Comparison of ENCODE assay signal across 8 cellular contexts in genomic region chr9:97109194-97109811, GRCh38.
A peak's percentile ranks its signal among the peaks of the same experiment; 100 is the strongest.
DNase-seq lines count a peak whose midpoint lies in the region; ATAC-seq and TF ChIP-seq lines count a peak whose summit lies in the region.

No MANE protein-coding gene starts in this region.

- H3K27me3 Mint-ChIP-seq in CD14-positive monocyte (ENCODE audit: low read depth in 3 of 3): peaks cover 6 to 13% (median 12%) of the 10 kb centered on the region in 3 donors

- H3K9me2 ChIP-seq in HCT116 (ENCODE audit: insufficient read depth) (no peaks in the 10 kb centered on the region; the same call in 1 of the 2 replicates), PC-3 (replicated peaks; ENCODE audit: low read length) (no peaks in the 10 kb centered on the region)

- H3K27me3 ChIP-seq in HCT116 (ENCODE audit: insufficient read depth, low read length) (no peaks in the 10 kb centered on the region), PC-3 (ENCODE audit: low read length) (no peaks in the 10 kb centered on the region), lung (ENCODE audit: control insufficient read depth, insufficient read depth) (no peaks in the 10 kb centered on the region)

- H3F3A ChIP-seq in PC-3 (ENCODE audit: low read length, unreplicated experiment): no peaks in the 10 kb centered on the region

- POLR2A ChIA-PET in HCT116 (lab: Charles Lee) (interaction anchor here (0.6 kb wide), 1 partner anchor 252 kb away, joined by 3 read pairs; no protein-coding TSS in a partner anchor), PC-3 (lab: Charles Lee; ENCODE audit: unreplicated experiment) (no interaction called here)

- H4K20me1 ChIP-seq in HCT116 (ENCODE audit: insufficient read depth) (no peaks in the 10 kb centered on the region), PC-3 (ENCODE audit: low read length) (no peaks in the 10 kb centered on the region)

- TF ChIP-seq CTCF in CD14-positive monocyte (IDR thresholded peaks at IDR 0.05) (peak; percentile 37), HCT116 (IDR thresholded peaks at IDR 0.05 in 2 of 3, conservative IDR thresholded peaks at IDR 0.05 in 1 of 3; ENCODE audit: borderline replicate concordance in 1 of 3, insufficient read depth in 1 of 3, low read depth in 2 of 3, low read length in 2 of 3) (peak; percentile 77 to 79 (median 77); a peak in 5 of 6 replicates), PC-3 (conservative IDR thresholded peaks at IDR 0.05; ENCODE audit: low read depth, low read length) (peak; percentile 78), lung (IDR thresholded peaks at IDR 0.05; ENCODE audit: control extremely low read depth, extremely low read depth) (peak; percentile 5)

- DNase-seq in CD14-positive monocyte (ENCODE audit: low spot score) (no peak), HCT116 (ENCODE audit: low read depth, low spot score) (peak; percentile 69), PC-3 (peak; percentile 75), cerebellar cortex (ENCODE audit: low spot score) (peak; percentile 58), lung (ENCODE audit: low spot score) (no peak), amniotic stem cell (lab: John Stamatoyannopoulos, UW) (no peak)

- H3K36me3 ChIP-seq in HCT116 (ENCODE audit: control insufficient read depth in 1 of 2, insufficient read depth in 2 of 2, low read length in 2 of 2) (no peaks in the 10 kb centered on the region), PC-3 (ENCODE audit: low read depth, low read length) (no peaks in the 10 kb centered on the region), lung (ENCODE audit: control insufficient read depth in 2 of 2, insufficient read depth in 2 of 2, low read length in 2 of 2) (no peaks in the 10 kb centered on the region)

- H3K4me1 ChIP-seq in HCT116 (ENCODE audit: control insufficient read depth in 1 of 2, insufficient read depth in 2 of 2, low read length in 2 of 2): peaks cover 3 to 13% of the 10 kb centered on the region in 2 experiments; a peak in 2 of 4 replicates
- H3K4me1 ChIP-seq in PC-3 (ENCODE audit: insufficient read depth, low read length): peaks cover 20% of the 10 kb centered on the region
- H3K4me1 ChIP-seq in lung (ENCODE audit: control insufficient read depth in 2 of 2, insufficient read depth in 2 of 2, low read length in 2 of 2): no peaks in the 10 kb centered on the region

- H3K4me3 Mint-ChIP-seq in CD14-positive monocyte: no peak overlapping the region

- peak overlapping the region; percentile 91 for H2AFZ ChIP-seq in HCT116 (ENCODE audit: low read depth, low read length, poor library complexity, severe bottlenecking)
- H2AFZ ChIP-seq in PC-3 (ENCODE audit: low read length): no peak overlapping the region

- H3K4me1 Mint-ChIP-seq in CD14-positive monocyte: no peaks in the 10 kb centered on the region

- WGBS in lung, 2 donors: 27 to 37% methylated on average over 4 of the region's 4 CpGs

- no peaks in the 10 kb centered on the region for H3K36me3 Mint-ChIP-seq in CD14-positive monocyte

- H3K9me3 ChIP-seq in HCT116 (ENCODE audit: control insufficient read depth in 1 of 2, insufficient read depth in 1 of 2, low read depth in 1 of 2, low read length in 2 of 2): no peaks in the 10 kb centered on the region
- no peaks in the 10 kb centered on the region for H3K9me3 ChIP-seq in PC-3 (ENCODE audit: low read length)
- H3K9me3 ChIP-seq in lung (ENCODE audit: control insufficient read depth in 2 of 2, insufficient read depth in 1 of 2, low read length in 1 of 2): peaks cover 0 to 4% of the 10 kb centered on the region in 2 donors

- no peaks in the 10 kb centered on the region for H3K79me2 ChIP-seq in HCT116 (ENCODE audit: insufficient read depth, low read length)
- H3K79me2 ChIP-seq in PC-3 (ENCODE audit: low read length): no peaks in the 10 kb centered on the region

- H3K27ac ChIP-seq in HCT116 (ENCODE audit: low read depth, low read length) (no peak overlapping the region), PC-3 (ENCODE audit: low read length) (no peak overlapping the region), lung (ENCODE audit: low read depth in 1 of 2, low read length in 1 of 2) (no peak overlapping the region)

- CTCF ChIA-PET in HCT116 (lab: Charles Lee): interaction anchor here (1.0 to 1.2 kb wide), 3 partner anchors 64 to 252 kb away, joined by 3 to 21 read pairs (median 4); no protein-coding TSS in a partner anchor
- CTCF ChIA-PET in PC-3 (lab: Charles Lee): no interaction called here

- intact Hi-C loops in CD14-positive monocyte (cut with micrococcal nuclease) (no loop called here), HCT116 (cut with micrococcal nuclease) (loop anchor here (1.0 to 5.0 kb wide), 2 partner anchors 232 to 252 kb away; no protein-coding TSS in a partner anchor), PC-3 (cut with micrococcal nuclease) (loop anchor here (1.0 to 5.0 kb wide), 4 partner anchors 47 to 252 kb away; partner anchors contain the start of gene CTSV)

- peak; percentile 96 for TF ChIP-seq RAD21 in HCT116 (IDR thresholded peaks at IDR 0.05; ENCODE audit: low read depth)

- BruUV-seq in HCT116 (replicated peaks; lab: Mats Ljungman, UMichigan): no TSS peak
- no TSS peak for BruUV-seq in PC-3 (replicated peaks; lab: Mats Ljungman, UMichigan)

- H3K4me2 ChIP-seq in HCT116 (ENCODE audit: low read length): no peak overlapping the region
- no peak overlapping the region for H3K4me2 ChIP-seq in PC-3 (ENCODE audit: low read length)

- RAD21 ChIA-PET in HCT116 (lab: Charles Lee; ENCODE audit: low non-redundant PET in 1 of 2, low total read pairs in 2 of 2, uncharacterized antibody in 2 of 2, unreplicated experiment in 2 of 2): interaction anchor here (1.0 to 1.5 kb wide), 2 partner anchors 252 to 253 kb away, joined by 3 to 4 read pairs; no protein-coding TSS in a partner anchor

- peaks cover 0 to 5% (median 0%) of the 10 kb centered on the region in 7 donors for H3K9me3 Mint-ChIP-seq in CD14-positive monocyte

- no peak for TF ChIP-seq POLR2A in HCT116 (IDR thresholded peaks at IDR 0.05; ENCODE audit: borderline replicate concordance, extremely low read depth, insufficient read depth, insufficient read length)

- no peak overlapping the region for H3K4me3 ChIP-seq in HCT116 (replicated peaks in 1 of 2; ENCODE audit: low read depth in 1 of 2, low read length in 2 of 2)
- no peak overlapping the region for H3K4me3 ChIP-seq in PC-3 (ENCODE audit: low read length)
- no peak overlapping the region for H3K4me3 ChIP-seq in lung

- no peak overlapping the region for H3K9ac ChIP-seq in HCT116 (ENCODE audit: low read length)
- no peak overlapping the region for H3K9ac ChIP-seq in PC-3 (ENCODE audit: low read length)

- H3K27ac Mint-ChIP-seq in CD14-positive monocyte: no peak overlapping the region

- ATAC-seq in HCT116 (peak; percentile 99), PC-3 (peak; percentile 80), lung (ENCODE audit: insufficient read depth, low FRiP score) (no peak), HG02885 (IDR thresholded peaks at IDR 0.05; ENCODE audit: poor library complexity, unreplicated experiment) (no peak), HG02642 (IDR thresholded peaks at IDR 0.05; ENCODE audit: poor library complexity, unreplicated experiment) (no peak)

TF ChIP-seq in HCT116, 20 proteins besides CTCF, POLR2A, EP300 and RAD21:
- TF ChIP-seq TCF7L2 (IDR thresholded peaks at IDR 0.05; ENCODE audit: borderline replicate concordance, extremely low read depth, insufficient read depth, insufficient read length) (peak; percentile 92), CBX3 (IDR thresholded peaks at IDR 0.05; ENCODE audit: low read depth) (peak; percentile 24; the same call in 1 of the 2 replicates), ZNF274 (IDR thresholded peaks at IDR 0.05; ENCODE audit: low read depth, low read length) (no peak)

Comparison
In these comparisons a context has a peak if more than half of its experiments do, and no peak if none do; other contexts are left out.
1. DNase-seq: peak in HCT116 (single experiment), PC-3 (single experiment) and cerebellar cortex (single experiment); none in CD14-positive monocyte (single experiment), lung (single experiment) and amniotic stem cell (single experiment).
2. CTCF ChIP-seq: peak in every context shown above with its lines; median percentile 78 in PC-3; 77 in HCT116; 37 in CD14-positive monocyte; 5 in lung.
3. ATAC-seq: peak in HCT116 (single experiment) and PC-3 (single experiment); none in lung (single experiment), HG02885 (single experiment) and HG02642 (single experiment).
4. intact Hi-C loops: an anchor here in HCT116 (1.0 to 5.0 kb wide) and PC-3 (1.0 to 5.0 kb wide); none called in CD14-positive monocyte.